ENCODE assay signal across 21 cellular contexts in the genomic region with DNA sequence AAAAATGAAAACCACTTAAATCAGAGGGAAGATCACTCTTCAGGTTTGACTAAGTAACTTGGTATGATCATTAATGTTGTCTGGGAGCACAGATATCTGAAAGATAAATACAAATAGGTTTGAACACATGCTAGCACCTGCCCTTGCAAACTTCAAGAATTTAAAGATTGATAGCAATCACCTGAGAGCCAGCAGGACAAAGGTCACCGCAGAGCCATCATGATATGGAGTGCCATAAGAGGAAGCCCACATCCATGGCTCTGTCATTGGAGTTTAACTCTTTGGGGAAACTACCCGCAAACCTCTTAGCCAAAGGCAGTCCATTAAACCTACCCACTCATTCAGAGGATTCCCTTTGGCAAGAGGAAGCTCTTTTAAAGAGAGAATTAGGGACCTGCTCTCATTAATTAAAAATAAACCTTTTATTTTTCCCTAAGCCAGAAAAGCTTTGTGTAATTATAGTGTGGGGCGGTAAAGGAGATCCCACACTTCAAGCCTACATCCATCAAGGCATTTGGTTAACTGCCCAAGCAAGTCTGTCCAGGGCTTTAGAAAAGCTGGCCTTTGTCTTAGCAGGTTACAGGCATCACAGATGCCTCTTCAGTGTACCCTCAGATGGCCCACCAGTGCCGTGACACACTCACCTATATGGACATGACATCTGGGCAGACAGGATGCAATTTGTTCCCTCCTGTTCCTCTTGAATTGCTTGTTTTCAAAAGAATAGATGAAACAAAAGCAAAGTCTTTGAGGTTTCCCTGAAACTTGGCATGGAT.
DNase-seq lines count a peak whose midpoint lies in the region; ATAC-seq, FAIRE-seq and TF ChIP-seq lines count a peak whose summit lies in the region.
"Had no signal": no experiment of that assay in that cellular context is flagged by ENCODE, and none has a peak within 500 bp of the region (broad histone marks: within the 10 kb centered on the region; RNA-seq: fewer than 3 reads in every experiment).

No MANE protein-coding gene starts in this region.

- no peak overlapping the region for H3K27ac ChIP-seq in ACC112 (ENCODE audit: low read depth, low read length)
- H3K27ac ChIP-seq in WERI-Rb-1, result peak overlapping the region; percentile 77
- no peak overlapping the region for H3K27ac ChIP-seq in keratinocyte (ENCODE audit: control insufficient read depth, insufficient read depth, low read length)

- peak overlapping the region; percentile 71 for H3K4me2 ChIP-seq in keratinocyte (ENCODE audit: control insufficient read depth, extremely low read depth, insufficient read depth, low read depth, low read length)

- dilution Hi-C loops in keratinocyte (cut with MboI; ENCODE audit: extremely low pct_ligation_motif_present, low sequenced_read_pairs), result no loop called here

- no peak overlapping the region for H3K9ac ChIP-seq in keratinocyte (ENCODE audit: control insufficient read depth, extremely low read depth, insufficient read depth, low read length)

- ATAC-seq in HG03457 (IDR thresholded peaks at IDR 0.05; ENCODE audit: unreplicated experiment), result no peak
- ATAC-seq: GM12878; HepG2; sciatic nerve; stimulated activated memory B cell treated with anti-CD40 and anti-IgM and Interleukin-4, amounts not matched to agents 10 μg/mL and 1 μg/mL and 100 μg/mL, for 72 hours had no signal

- no peak overlapping the region for H2AFZ ChIP-seq in ACC112 (ENCODE audit: low read length, unreplicated experiment)
- H2AFZ ChIP-seq in keratinocyte (ENCODE audit: control insufficient read depth, low read length), result no peak overlapping the region

- H3K27me3 ChIP-seq in ACC112 (ENCODE audit: insufficient read depth, low read length) (no peaks in the 10 kb centered on the region), WERI-Rb-1 (ENCODE audit: insufficient read depth, low read depth, severe bottlenecking) (no peaks in the 10 kb centered on the region), keratinocyte (ENCODE audit: control insufficient read depth, extremely low read depth, insufficient read depth, low read length) (no peaks in the 10 kb centered on the region)

- peaks cover 4% of the 10 kb centered on the region; the same call in 1 of the 2 replicates for H3K36me3 ChIP-seq in ACC112 (ENCODE audit: insufficient read depth, low read length)
- H3K36me3 ChIP-seq in WERI-Rb-1, result no peaks in the 10 kb centered on the region
- H3K36me3 ChIP-seq in keratinocyte (ENCODE audit: control insufficient read depth in 2 of 2, extremely low read depth in 1 of 2, insufficient read depth in 2 of 2, low read length in 2 of 2), result no peaks in the 10 kb centered on the region

- peaks cover 33% of the 10 kb centered on the region for H3K4me1 ChIP-seq in ACC112 (ENCODE audit: control insufficient read depth, insufficient read depth, low read length, unreplicated experiment)
- H3K4me1 ChIP-seq in keratinocyte (ENCODE audit: control insufficient read depth, extremely low read depth, insufficient read depth, low read length), result peaks cover 25% of the 10 kb centered on the region

- TF ChIP-seq CTCF in WERI-Rb-1 (IDR thresholded peaks at IDR 0.05; ENCODE audit: low read depth, low read length) (no peak), keratinocyte (optimal IDR thresholded peaks at IDR 0.05 in 1 of 3, IDR thresholded peaks at IDR 0.05 in 1 of 3, conservative IDR thresholded peaks at IDR 0.05 in 1 of 3; ENCODE audit: extremely low read depth in 1 of 3, insufficient read depth in 2 of 3, low read length in 3 of 3) (no peak)

- peaks cover 3% of the 10 kb centered on the region for H3K9me1 ChIP-seq in keratinocyte (ENCODE audit: control insufficient read depth, extremely low read depth, insufficient read depth, low read length)

- H3K4me3 ChIP-seq in ACC112 (ENCODE audit: low read depth, low read length), result 0 out of 2 replicates have a peak overlapping the region, but pooled peaks have one; percentile 17
- H3K4me3 ChIP-seq in WERI-Rb-1 (ENCODE audit: low read depth, low read length), result no peak overlapping the region
- H3K4me3 ChIP-seq in keratinocyte (ENCODE audit: control insufficient read depth in 2 of 3, extremely low read depth in 1 of 3, insufficient read depth in 2 of 3, low read depth in 1 of 3, low read length in 3 of 3), result no peak overlapping the region
- H3K4me3 ChIP-seq: GM12878 had no signal

- FAIRE-seq in keratinocyte (lab: Jason Lieb, UNC), result peak; percentile 79
- FAIRE-seq: D721Med, GM12878, HepG2, urothelium cell line had no signal

- H4K20me1 ChIP-seq in keratinocyte (ENCODE audit: control insufficient read depth, extremely low read depth, insufficient read depth, low read length), result no peaks in the 10 kb centered on the region

- DNase-seq in ELF-1 (ENCODE audit: low read depth, low spot score), result peak; percentile 18
- DNase-seq in WERI-Rb-1, result peak; percentile 82
- DNase-seq in keratinocyte (ENCODE audit: low read depth, low spot score), result no peak
- no peak for DNase-seq in NCI-H748 treated with DMSO at 0.1 percent for 48 hours (lab: John Stamatoyannopoulos, UW)
- DNase-seq in GOT3 (lab: John Stamatoyannopoulos, UW), result no peak
- DNase-seq: activated B cell treated with CpG ODN at 0.5 μM for 24 hours; activated CD4-positive, alpha-beta T cell treated with anti-CD3 and anti-CD28 coated beads, Interleukin-2, amount 50 U/mL, for 1 hour; activated T-cell treated with anti-CD3 and anti-CD28 coated beads, Interleukin-2, amount 50 U/mL, for 48 hours; Kasumi-1; NCI-H1092; NCI-H1930; NK-92 treated with Interleukin-12 subunit alpha and Interleukin-12 subunit beta, amount 100 ng/mL, for 24 hours; stimulated activated CD4-positive, alpha-beta T cell treated with anti-CD3 and anti-CD28 coated beads, Interleukin-4, amount 100 ng/mL, for 4 hours had no signal

- peaks cover 12% of the 10 kb centered on the region for H3K79me2 ChIP-seq in ACC112 (ENCODE audit: control insufficient read depth, insufficient read depth, low read length, unreplicated experiment)
- H3K79me2 ChIP-seq in keratinocyte (ENCODE audit: control insufficient read depth, insufficient read depth, low read length), result no peaks in the 10 kb centered on the region

- H3K9me3 ChIP-seq in WERI-Rb-1 (ENCODE audit: severe bottlenecking) (no peaks in the 10 kb centered on the region), keratinocyte (ENCODE audit: control insufficient read depth, low read depth, low read length) (no peaks in the 10 kb centered on the region)

Comparison
In these comparisons a context has a peak if more than half of its experiments do, and no peak if none do; other contexts are left out.
1. DNase-seq: peak in ELF-1 (single experiment) and WERI-Rb-1 (single experiment); none in keratinocyte (single experiment), NCI-H748 treated with DMSO at 0.1 percent for 48 hours (single experiment) and GOT3 (single experiment).